27 cellular contexts compared by ENCODE assay signal in genomic region chr22:33962409-33962808, GRCh38.
"Had no signal": no experiment of that assay in that cellular context is flagged by ENCODE, and none has a peak within 500 bp of the region (broad histone marks: within the 10 kb centered on the region; RNA-seq: fewer than 3 reads in every experiment).

No MANE protein-coding gene starts in this region.

- H3K4me2 ChIP-seq: hepatocyte had no signal

- H3K27me3 ChIP-seq: colonic mucosa, gastrocnemius medialis, hepatocyte, neutrophil, pancreas, right lobe of liver, stomach, testis had no signal

- H3K4me1 ChIP-seq: colonic mucosa, gastrocnemius medialis, pancreas, right lobe of liver, testis had no signal

- H3K36me3 Mint-ChIP-seq: natural killer cell, type B pancreatic cell had no signal

- H3K27ac Mint-ChIP-seq: dendritic cell treated with granulocyte-macrophage colony-stimulating factor and Interleukin-4, amounts not matched to agents 40 ng/mL and 50 ng/mL, for 4 days; endodermal cell; natural killer cell; type B pancreatic cell had no signal

- H3K4me1 Mint-ChIP-seq: endodermal cell, natural killer cell, neural crest cell had no signal

- H3K4me3 Mint-ChIP-seq: dendritic cell treated with granulocyte-macrophage colony-stimulating factor and Interleukin-4, amounts not matched to agents 40 ng/mL and 50 ng/mL, for 4 days; endodermal cell; natural killer cell; neural crest cell; type B pancreatic cell had no signal

- DNase-seq: colonic mucosa; effector CD8-positive, alpha-beta T cell; endodermal cell; foreskin fibroblast; gastrocnemius medialis; head of caudate nucleus; kidney; mesendoderm; natural killer cell; pancreas; right lobe of liver; small intestine; stimulated activated CD4-positive, alpha-beta T cell treated with anti-CD3 and anti-CD28 coated beads, Interleukin-15, amount 100 ng/mL, for 24 hours; stimulated activated CD4-positive, alpha-beta T cell treated with anti-CD3 and anti-CD28 coated beads, Interleukin-2, amount 100 ng/mL, for 48 hours; stimulated activated naive CD4-positive, alpha-beta T cell treated with Interleukin-2 at 50 U/mL for 16 hours; stomach; testis; tibial artery had no signal

- H3K9me3 Mint-ChIP-seq: dendritic cell treated with granulocyte-macrophage colony-stimulating factor and Interleukin-4, amounts not matched to agents 40 ng/mL and 50 ng/mL, for 4 days; endodermal cell; natural killer cell; neural crest cell; type B pancreatic cell had no signal

- H3K27ac ChIP-seq: colonic mucosa, epithelial cell of prostate, gastrocnemius medialis, hepatocyte, neutrophil, pancreas, right lobe of liver, stomach, testis, tibial artery had no signal

- H3K4me3 ChIP-seq: colonic mucosa, gastrocnemius medialis, hepatocyte, lung, pancreas, right lobe of liver, stomach, testis, tibial artery had no signal

- H2AFZ ChIP-seq: hepatocyte had no signal

- H3K36me3 ChIP-seq: colonic mucosa, gastrocnemius medialis, neutrophil, pancreas, right lobe of liver, stomach, tibial artery had no signal

- H3K79me2 ChIP-seq: hepatocyte had no signal

- H3K27me3 Mint-ChIP-seq: dendritic cell treated with granulocyte-macrophage colony-stimulating factor and Interleukin-4, amounts not matched to agents 40 ng/mL and 50 ng/mL, for 4 days; type B pancreatic cell had no signal

- ATAC-seq: esophagus mucosa, gastrocnemius medialis, left lobe of liver, natural killer cell, pancreas, right lobe of liver had no signal

- H3K9me3 ChIP-seq: colonic mucosa, gastrocnemius medialis, neutrophil, pancreas, right lobe of liver, stomach, testis, tibial artery had no signal
